Comparison of ENCODE assay signal across 1 cellular context in the genomic region with DNA sequence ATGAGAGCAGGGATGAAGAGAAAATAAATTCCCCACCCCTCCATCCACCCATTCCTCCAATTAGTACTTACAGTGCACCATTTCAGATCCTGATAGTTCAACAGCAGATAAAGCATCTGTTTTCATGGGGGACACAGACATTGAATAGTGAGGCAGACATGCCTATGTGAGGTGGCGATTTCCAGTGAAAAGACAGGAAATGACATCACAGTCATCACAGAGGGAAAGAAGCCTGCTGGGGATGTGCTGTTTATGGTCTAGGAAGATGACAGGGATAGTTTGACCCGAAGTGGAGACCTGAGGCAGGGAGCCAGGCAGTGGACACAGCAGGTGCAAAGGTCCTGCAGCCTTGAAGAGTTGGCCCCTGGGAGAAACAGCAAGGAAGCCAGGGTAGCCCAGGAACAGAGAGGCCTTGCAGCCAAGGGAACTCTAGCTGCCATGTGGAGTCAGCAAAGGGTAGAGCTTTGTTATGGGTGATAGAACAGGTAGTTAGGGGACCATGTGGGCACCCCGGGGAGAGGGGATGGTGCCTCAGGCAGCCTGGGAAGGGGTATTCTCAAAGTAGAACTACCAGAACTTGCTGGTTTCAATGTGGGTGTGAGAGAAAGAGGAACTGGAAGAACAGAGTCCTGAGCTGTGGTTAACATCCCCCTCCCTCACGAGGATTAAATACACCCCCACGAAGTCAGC.
A peak's percentile ranks its signal among the peaks of the same experiment; 100 is the strongest.
TF ChIP-seq lines count a peak whose summit lies in the region.

No MANE protein-coding gene starts in this region.

TF ChIP-seq in GM12878, 131 proteins besides CTCF, POLR2A, EP300 and RAD21 (continued from another document and continues in another):
- TF ChIP-seq ATF7 (IDR thresholded peaks at IDR 0.05; ENCODE audit: low read depth): peak; percentile 68
- no peak for TF ChIP-seq CBX3 (IDR thresholded peaks at IDR 0.05; ENCODE audit: borderline replicate concordance, low read depth)
- peak; percentile 81 for TF ChIP-seq CHD2 (IDR thresholded peaks at IDR 0.05; ENCODE audit: borderline replicate concordance, low read depth, low read length)
- TF ChIP-seq, protein P1, sequence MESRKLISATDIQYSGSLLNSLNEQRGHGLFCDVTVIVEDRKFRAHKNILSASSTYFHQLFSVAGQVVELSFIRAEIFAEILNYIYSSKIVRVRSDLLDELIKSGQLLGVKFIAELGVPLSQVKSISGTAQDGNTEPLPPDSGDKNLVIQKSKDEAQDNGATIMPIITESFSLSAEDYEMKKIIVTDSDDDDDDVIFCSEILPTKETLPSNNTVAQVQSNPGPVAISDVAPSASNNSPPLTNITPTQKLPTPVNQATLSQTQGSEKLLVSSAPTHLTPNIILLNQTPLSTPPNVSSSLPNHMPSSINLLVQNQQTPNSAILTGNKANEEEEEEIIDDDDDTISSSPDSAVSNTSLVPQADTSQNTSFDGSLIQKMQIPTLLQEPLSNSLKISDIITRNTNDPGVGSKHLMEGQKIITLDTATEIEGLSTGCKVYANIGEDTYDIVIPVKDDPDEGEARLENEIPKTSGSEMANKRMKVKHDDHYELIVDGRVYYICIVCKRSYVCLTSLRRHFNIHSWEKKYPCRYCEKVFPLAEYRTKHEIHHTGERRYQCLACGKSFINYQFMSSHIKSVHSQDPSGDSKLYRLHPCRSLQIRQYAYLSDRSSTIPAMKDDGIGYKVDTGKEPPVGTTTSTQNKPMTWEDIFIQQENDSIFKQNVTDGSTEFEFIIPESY (IDR thresholded peaks at IDR 0.05): no peak
- TF ChIP-seq PAX5 (IDR thresholded peaks at IDR 0.05; ENCODE audit: borderline replicate concordance, low read depth, low read length): peak; percentile 97
- TF ChIP-seq IKZF2 (IDR thresholded peaks at IDR 0.05): peak; percentile 99; a peak in 3 of 4 replicates
- no peak for TF ChIP-seq FOXK2 (IDR thresholded peaks at IDR 0.05)
- TF ChIP-seq SREBF1 (IDR thresholded peaks at IDR 0.05; ENCODE audit: low read length): no peak
- TF ChIP-seq, protein P2, sequence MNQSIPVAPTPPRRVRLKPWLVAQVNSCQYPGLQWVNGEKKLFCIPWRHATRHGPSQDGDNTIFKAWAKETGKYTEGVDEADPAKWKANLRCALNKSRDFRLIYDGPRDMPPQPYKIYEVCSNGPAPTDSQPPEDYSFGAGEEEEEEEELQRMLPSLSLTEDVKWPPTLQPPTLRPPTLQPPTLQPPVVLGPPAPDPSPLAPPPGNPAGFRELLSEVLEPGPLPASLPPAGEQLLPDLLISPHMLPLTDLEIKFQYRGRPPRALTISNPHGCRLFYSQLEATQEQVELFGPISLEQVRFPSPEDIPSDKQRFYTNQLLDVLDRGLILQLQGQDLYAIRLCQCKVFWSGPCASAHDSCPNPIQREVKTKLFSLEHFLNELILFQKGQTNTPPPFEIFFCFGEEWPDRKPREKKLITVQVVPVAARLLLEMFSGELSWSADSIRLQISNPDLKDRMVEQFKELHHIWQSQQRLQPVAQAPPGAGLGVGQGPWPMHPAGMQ (IDR thresholded peaks at IDR 0.05; ENCODE audit: borderline replicate concordance): no peak
- no peak for TF ChIP-seq FOXM1 (IDR thresholded peaks at IDR 0.05; ENCODE audit: low read depth, low read length)
- TF ChIP-seq, protein P3, sequence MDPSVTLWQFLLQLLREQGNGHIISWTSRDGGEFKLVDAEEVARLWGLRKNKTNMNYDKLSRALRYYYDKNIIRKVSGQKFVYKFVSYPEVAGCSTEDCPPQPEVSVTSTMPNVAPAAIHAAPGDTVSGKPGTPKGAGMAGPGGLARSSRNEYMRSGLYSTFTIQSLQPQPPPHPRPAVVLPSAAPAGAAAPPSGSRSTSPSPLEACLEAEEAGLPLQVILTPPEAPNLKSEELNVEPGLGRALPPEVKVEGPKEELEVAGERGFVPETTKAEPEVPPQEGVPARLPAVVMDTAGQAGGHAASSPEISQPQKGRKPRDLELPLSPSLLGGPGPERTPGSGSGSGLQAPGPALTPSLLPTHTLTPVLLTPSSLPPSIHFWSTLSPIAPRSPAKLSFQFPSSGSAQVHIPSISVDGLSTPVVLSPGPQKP (IDR thresholded peaks at IDR 0.05; ENCODE audit: low read depth, low read length): no peak
- no peak for TF ChIP-seq ESRRA (IDR thresholded peaks at IDR 0.05; ENCODE audit: low read length)
- peak; percentile 84; the same call in 1 of the 2 replicates for TF ChIP-seq ZNF217 (IDR thresholded peaks at IDR 0.05)
- no peak for TF ChIP-seq RUNX3 (IDR thresholded peaks at IDR 0.05; ENCODE audit: low read length)
- no peak for TF ChIP-seq SIX5 (IDR thresholded peaks at IDR 0.05; ENCODE audit: low read depth, low read length, severe bottlenecking)
- TF ChIP-seq, protein P4, sequence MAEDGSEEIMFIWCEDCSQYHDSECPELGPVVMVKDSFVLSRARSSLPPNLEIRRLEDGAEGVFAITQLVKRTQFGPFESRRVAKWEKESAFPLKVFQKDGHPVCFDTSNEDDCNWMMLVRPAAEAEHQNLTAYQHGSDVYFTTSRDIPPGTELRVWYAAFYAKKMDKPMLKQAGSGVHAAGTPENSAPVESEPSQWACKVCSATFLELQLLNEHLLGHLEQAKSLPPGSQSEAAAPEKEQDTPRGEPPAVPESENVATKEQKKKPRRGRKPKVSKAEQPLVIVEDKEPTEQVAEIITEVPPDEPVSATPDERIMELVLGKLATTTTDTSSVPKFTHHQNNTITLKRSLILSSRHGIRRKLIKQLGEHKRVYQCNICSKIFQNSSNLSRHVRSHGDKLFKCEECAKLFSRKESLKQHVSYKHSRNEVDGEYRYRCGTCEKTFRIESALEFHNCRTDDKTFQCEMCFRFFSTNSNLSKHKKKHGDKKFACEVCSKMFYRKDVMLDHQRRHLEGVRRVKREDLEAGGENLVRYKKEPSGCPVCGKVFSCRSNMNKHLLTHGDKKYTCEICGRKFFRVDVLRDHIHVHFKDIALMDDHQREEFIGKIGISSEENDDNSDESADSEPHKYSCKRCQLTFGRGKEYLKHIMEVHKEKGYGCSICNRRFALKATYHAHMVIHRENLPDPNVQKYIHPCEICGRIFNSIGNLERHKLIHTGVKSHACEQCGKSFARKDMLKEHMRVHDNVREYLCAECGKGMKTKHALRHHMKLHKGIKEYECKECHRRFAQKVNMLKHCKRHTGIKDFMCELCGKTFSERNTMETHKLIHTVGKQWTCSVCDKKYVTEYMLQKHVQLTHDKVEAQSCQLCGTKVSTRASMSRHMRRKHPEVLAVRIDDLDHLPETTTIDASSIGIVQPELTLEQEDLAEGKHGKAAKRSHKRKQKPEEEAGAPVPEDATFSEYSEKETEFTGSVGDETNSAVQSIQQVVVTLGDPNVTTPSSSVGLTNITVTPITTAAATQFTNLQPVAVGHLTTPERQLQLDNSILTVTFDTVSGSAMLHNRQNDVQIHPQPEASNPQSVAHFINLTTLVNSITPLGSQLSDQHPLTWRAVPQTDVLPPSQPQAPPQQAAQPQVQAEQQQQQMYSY (CRISPR knock-in tag; IDR thresholded peaks at IDR 0.05): no peak
- peak; percentile 98 for TF ChIP-seq BCL11A (IDR thresholded peaks at IDR 0.05; ENCODE audit: low read depth, low read length)
- TF ChIP-seq EZH2 (IDR thresholded peaks at IDR 0.05; ENCODE audit: borderline replicate concordance, control insufficient read depth, low read depth, low read length): no peak
- no peak for TF ChIP-seq ZNF384 (IDR thresholded peaks at IDR 0.05; ENCODE audit: borderline replicate concordance, low read depth, low read length)
- TF ChIP-seq NR2F1 (conservative IDR thresholded peaks at IDR 0.05): peak; percentile 77
- TF ChIP-seq POU2F2 (IDR thresholded peaks at IDR 0.05; ENCODE audit: borderline replicate concordance, low read depth, low read length): peak; percentile 82
- TF ChIP-seq, protein P5, sequence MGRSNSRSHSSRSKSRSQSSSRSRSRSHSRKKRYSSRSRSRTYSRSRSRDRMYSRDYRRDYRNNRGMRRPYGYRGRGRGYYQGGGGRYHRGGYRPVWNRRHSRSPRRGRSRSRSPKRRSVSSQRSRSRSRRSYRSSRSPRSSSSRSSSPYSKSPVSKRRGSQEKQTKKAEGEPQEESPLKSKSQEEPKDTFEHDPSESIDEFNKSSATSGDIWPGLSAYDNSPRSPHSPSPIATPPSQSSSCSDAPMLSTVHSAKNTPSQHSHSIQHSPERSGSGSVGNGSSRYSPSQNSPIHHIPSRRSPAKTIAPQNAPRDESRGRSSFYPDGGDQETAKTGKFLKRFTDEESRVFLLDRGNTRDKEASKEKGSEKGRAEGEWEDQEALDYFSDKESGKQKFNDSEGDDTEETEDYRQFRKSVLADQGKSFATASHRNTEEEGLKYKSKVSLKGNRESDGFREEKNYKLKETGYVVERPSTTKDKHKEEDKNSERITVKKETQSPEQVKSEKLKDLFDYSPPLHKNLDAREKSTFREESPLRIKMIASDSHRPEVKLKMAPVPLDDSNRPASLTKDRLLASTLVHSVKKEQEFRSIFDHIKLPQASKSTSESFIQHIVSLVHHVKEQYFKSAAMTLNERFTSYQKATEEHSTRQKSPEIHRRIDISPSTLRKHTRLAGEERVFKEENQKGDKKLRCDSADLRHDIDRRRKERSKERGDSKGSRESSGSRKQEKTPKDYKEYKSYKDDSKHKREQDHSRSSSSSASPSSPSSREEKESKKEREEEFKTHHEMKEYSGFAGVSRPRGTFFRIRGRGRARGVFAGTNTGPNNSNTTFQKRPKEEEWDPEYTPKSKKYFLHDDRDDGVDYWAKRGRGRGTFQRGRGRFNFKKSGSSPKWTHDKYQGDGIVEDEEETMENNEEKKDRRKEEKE (IDR thresholded peaks at IDR 0.05): no peak
- no peak for TF ChIP-seq WRNIP1 (IDR thresholded peaks at IDR 0.05; ENCODE audit: borderline replicate concordance, low read depth, low read length)
- no peak for TF ChIP-seq STAT1 (conservative IDR thresholded peaks at IDR 0.05)
- TF ChIP-seq, protein P6, sequence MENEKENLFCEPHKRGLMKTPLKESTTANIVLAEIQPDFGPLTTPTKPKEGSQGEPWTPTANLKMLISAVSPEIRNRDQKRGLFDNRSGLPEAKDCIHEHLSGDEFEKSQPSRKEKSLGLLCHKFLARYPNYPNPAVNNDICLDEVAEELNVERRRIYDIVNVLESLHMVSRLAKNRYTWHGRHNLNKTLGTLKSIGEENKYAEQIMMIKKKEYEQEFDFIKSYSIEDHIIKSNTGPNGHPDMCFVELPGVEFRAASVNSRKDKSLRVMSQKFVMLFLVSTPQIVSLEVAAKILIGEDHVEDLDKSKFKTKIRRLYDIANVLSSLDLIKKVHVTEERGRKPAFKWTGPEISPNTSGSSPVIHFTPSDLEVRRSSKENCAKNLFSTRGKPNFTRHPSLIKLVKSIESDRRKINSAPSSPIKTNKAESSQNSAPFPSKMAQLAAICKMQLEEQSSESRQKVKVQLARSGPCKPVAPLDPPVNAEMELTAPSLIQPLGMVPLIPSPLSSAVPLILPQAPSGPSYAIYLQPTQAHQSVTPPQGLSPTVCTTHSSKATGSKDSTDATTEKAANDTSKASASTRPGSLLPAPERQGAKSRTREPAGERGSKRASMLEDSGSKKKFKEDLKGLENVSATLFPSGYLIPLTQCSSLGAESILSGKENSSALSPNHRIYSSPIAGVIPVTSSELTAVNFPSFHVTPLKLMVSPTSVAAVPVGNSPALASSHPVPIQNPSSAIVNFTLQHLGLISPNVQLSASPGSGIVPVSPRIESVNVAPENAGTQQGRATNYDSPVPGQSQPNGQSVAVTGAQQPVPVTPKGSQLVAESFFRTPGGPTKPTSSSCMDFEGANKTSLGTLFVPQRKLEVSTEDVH (IDR thresholded peaks at IDR 0.05; ENCODE audit: low read depth, partially characterized antibody): no peak
- TF ChIP-seq ZNF24 (IDR thresholded peaks at IDR 0.05): peak; percentile 77; the same call in 1 of the 2 replicates
- TF ChIP-seq ZNF207 (IDR thresholded peaks at IDR 0.05; ENCODE audit: borderline replicate concordance): peak; percentile 32; the same call in 1 of the 2 replicates
- TF ChIP-seq ZNF274 (IDR thresholded peaks at IDR 0.05; ENCODE audit: insufficient read depth, insufficient read length): no peak
- TF ChIP-seq IRF4 (IDR thresholded peaks at IDR 0.05; ENCODE audit: low read depth, low read length): peak; percentile 97
- TF ChIP-seq RBBP5 (conservative IDR thresholded peaks at IDR 0.05): no peak
- peak; percentile 74 for TF ChIP-seq SP1 (IDR thresholded peaks at IDR 0.05; ENCODE audit: low read depth, low read length)
- TF ChIP-seq, protein P7, sequence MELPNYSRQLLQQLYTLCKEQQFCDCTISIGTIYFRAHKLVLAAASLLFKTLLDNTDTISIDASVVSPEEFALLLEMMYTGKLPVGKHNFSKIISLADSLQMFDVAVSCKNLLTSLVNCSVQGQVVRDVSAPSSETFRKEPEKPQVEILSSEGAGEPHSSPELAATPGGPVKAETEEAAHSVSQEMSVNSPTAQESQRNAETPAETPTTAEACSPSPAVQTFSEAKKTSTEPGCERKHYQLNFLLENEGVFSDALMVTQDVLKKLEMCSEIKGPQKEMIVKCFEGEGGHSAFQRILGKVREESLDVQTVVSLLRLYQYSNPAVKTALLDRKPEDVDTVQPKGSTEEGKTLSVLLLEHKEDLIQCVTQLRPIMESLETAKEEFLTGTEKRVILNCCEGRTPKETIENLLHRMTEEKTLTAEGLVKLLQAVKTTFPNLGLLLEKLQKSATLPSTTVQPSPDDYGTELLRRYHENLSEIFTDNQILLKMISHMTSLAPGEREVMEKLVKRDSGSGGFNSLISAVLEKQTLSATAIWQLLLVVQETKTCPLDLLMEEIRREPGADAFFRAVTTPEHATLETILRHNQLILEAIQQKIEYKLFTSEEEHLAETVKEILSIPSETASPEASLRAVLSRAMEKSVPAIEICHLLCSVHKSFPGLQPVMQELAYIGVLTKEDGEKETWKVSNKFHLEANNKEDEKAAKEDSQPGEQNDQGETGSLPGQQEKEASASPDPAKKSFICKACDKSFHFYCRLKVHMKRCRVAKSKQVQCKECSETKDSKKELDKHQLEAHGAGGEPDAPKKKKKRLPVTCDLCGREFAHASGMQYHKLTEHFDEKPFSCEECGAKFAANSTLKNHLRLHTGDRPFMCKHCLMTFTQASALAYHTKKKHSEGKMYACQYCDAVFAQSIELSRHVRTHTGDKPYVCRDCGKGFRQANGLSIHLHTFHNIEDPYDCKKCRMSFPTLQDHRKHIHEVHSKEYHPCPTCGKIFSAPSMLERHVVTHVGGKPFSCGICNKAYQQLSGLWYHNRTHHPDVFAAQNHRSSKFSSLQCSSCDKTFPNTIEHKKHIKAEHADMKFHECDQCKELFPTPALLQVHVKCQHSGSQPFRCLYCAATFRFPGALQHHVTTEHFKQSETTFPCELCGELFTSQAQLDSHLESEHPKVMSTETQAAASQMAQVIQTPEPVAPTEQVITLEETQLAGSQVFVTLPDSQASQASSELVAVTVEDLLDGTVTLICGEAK (IDR thresholded peaks at IDR 0.05; ENCODE audit: borderline replicate concordance): no peak
- TF ChIP-seq RELA (IDR thresholded peaks at IDR 0.05; ENCODE audit: borderline replicate concordance, partially characterized antibody): peak; percentile 72
- no peak for TF ChIP-seq GABPA (IDR thresholded peaks at IDR 0.05; ENCODE audit: low read depth)
- TF ChIP-seq CHD1 (IDR thresholded peaks at IDR 0.05; ENCODE audit: low read depth, low read length): no peak
- TF ChIP-seq POLR2AphosphoS5 (IDR thresholded peaks at IDR 0.05; ENCODE audit: low read length): no peak
- TF ChIP-seq ZNF622 (IDR thresholded peaks at IDR 0.05): no peak
- peak; percentile 62 for TF ChIP-seq MYC (IDR thresholded peaks at IDR 0.05; ENCODE audit: insufficient read depth, insufficient read length, insufficient replicate concordance, low read length, severe bottlenecking)
